Comparison of ENCODE assay signal across 10 cellular contexts in the genomic region with DNA sequence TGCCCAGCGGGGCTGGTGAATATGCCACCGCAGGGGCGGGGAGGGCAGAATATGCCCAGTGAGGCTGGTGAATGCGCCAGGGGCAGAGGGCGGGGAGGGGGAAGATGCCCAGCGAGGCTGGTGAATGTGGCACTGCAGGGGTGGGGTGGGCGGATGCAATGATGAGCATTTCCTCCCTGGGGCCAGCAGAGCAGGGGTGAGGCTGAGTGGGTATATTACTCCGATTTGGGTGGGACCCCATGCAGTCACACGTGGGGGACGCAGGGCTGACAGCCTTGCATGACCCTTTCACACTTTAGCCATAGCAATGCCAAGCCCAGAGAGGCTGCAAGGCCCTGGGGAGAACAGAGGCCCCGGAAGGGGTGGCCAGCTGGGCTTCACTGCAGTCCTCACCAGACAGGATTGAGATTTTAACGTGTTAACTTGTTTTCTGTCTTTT. TPM values are rescaled to one million over a fixed set of nuclear protein-coding genes. Genes with fewer than 3 reads are reported as not detected.
A peak's percentile ranks its signal among the peaks of the same experiment; 100 is the strongest.
DNase-seq lines count a peak whose midpoint lies in the region; ATAC-seq and TF ChIP-seq lines count a peak whose summit lies in the region.
"Had no signal": no experiment of that assay in that cellular context is flagged by ENCODE, and none has a peak within 500 bp of the region (broad histone marks: within the 10 kb centered on the region; RNA-seq: fewer than 3 reads in every experiment).

No MANE protein-coding gene starts in this region.

- peak overlapping the region; percentile 18 to 99 (median 74); a peak in 16 of 20 replicates for H3K4me3 ChIP-seq in BLaER1 treated with 17β-estradiol and CSF1 and Interleukin-3, amounts not matched to agents 10 nM and 100 nM

- H3K4me1 ChIP-seq in BLaER1 treated with 17β-estradiol and CSF1 and Interleukin-3, amounts not matched to agents 10 nM and 100 nM = peaks cover 66 to 100% (median 82%) of the 10 kb centered on the region in 10 experiments

- peaks cover 0 to 35% (median 13%) of the 10 kb centered on the region in 11 experiments; a peak in 11 of 22 replicates for H3K27me3 ChIP-seq in BLaER1 treated with 17β-estradiol and CSF1 and Interleukin-3, amounts not matched to agents 10 nM and 100 nM
- H3K27me3 ChIP-seq: right lobe of liver had no signal

- ATAC-seq in naive thymus-derived CD8-positive, alpha-beta T cell = peak; percentile 6 to 41
- ATAC-seq in SK-N-SH treated with all-trans-retinoic acid at 6 μM for 48 hours (no peak), GM19455 (IDR thresholded peaks at IDR 0.05; ENCODE audit: unreplicated experiment) (no peak)

- H3K36me3 Mint-ChIP-seq in naive thymus-derived CD8-positive, alpha-beta T cell = no peaks in the 10 kb centered on the region

- peaks cover 36 to 61% (median 56%) of the 10 kb centered on the region in 4 donors for H3K4me1 Mint-ChIP-seq in naive thymus-derived CD8-positive, alpha-beta T cell

- H3K9ac ChIP-seq in BLaER1 treated with 17β-estradiol and CSF1 and Interleukin-3, amounts not matched to agents 10 nM and 100 nM = peak overlapping the region; percentile 91 to 99 (median 94); a peak in 21 of 22 replicates

- POLR2A ChIA-PET in naive thymus-derived CD8-positive, alpha-beta T cell (lab: Charles Lee) = interaction anchor here (1.0 to 13.7 kb wide), 7 partner anchors 8 to 592 kb away, joined by 3 to 703 read pairs (median 24); a partner anchor contains a TSS

- no peaks in the 10 kb centered on the region for H3K27me3 Mint-ChIP-seq in naive thymus-derived CD8-positive, alpha-beta T cell

- peak; percentile 34 for DNase-seq in NAMALWA (ENCODE audit: low spot score)
- peak; percentile 61 for DNase-seq in activated effector memory CD4-positive, alpha-beta T cell treated with Interleukin-2 at 50 U/mL for 16 hours
- peak; percentile 47 to 88 (median 71) for DNase-seq in naive thymus-derived CD8-positive, alpha-beta T cell
- no peak for DNase-seq in amygdala (lab: John Stamatoyannopoulos, UW)
- DNase-seq in NCI-H510A treated with DMSO at 0.1 percent for 48 hours (lab: John Stamatoyannopoulos, UW) = no peak
- DNase-seq: MM.1S had no signal

- H3K27ac ChIP-seq in BLaER1 treated with 17β-estradiol and CSF1 and Interleukin-3, amounts not matched to agents 10 nM and 100 nM = peak overlapping the region; percentile 91 to 100 (median 98)

- H3K9me3 ChIP-seq in BLaER1 treated with 17β-estradiol and CSF1 and Interleukin-3, amounts not matched to agents 10 nM and 100 nM (replicated peaks in 1 of 11) = peaks cover 0 to 4% (median 0%) of the 10 kb centered on the region in 11 experiments; a peak in 1 of 22 replicates
- H3K9me3 ChIP-seq: right lobe of liver had no signal

- peak overlapping the region; percentile 82 to 97 (median 96) for H3K27ac Mint-ChIP-seq in naive thymus-derived CD8-positive, alpha-beta T cell

- H4K20me1 ChIP-seq in BLaER1 treated with 17β-estradiol and CSF1 and Interleukin-3, amounts not matched to agents 10 nM and 100 nM = peaks cover 0 to 31% (median 24%) of the 10 kb centered on the region in 11 experiments; a peak in 18 of 22 replicates

- peaks cover 0 to 38% (median 14%) of the 10 kb centered on the region in 11 experiments; a peak in 12 of 22 replicates for H3K36me3 ChIP-seq in BLaER1 treated with 17β-estradiol and CSF1 and Interleukin-3, amounts not matched to agents 10 nM and 100 nM
- H3K36me3 ChIP-seq: right lobe of liver had no signal

- H3K4me2 ChIP-seq in BLaER1 treated with 17β-estradiol and CSF1 and Interleukin-3, amounts not matched to agents 10 nM and 100 nM = peak overlapping the region; percentile 94 to 100 (median 98)

- H3K9me3 Mint-ChIP-seq in naive thymus-derived CD8-positive, alpha-beta T cell = no peaks in the 10 kb centered on the region

- H3K4me3 Mint-ChIP-seq in naive thymus-derived CD8-positive, alpha-beta T cell = peak overlapping the region; percentile 85 to 94 (median 90)

TF ChIP-seq in SK-N-SH treated with all-trans-retinoic acid at 6 μM for 48 hours, 23 proteins besides CTCF, POLR2A, EP300 and RAD21:
- no peak for TF ChIP-seq ZC3H10 (CRISPR knock-in tag; IDR thresholded peaks at IDR 0.05)
- TF ChIP-seq PPARA (CRISPR knock-in tag; IDR thresholded peaks at IDR 0.05; ENCODE audit: borderline replicate concordance) = no peak
- TF ChIP-seq TCF4 (CRISPR knock-in tag; IDR thresholded peaks at IDR 0.05; ENCODE audit: borderline replicate concordance) = no peak
- TF ChIP-seq, protein P1, sequence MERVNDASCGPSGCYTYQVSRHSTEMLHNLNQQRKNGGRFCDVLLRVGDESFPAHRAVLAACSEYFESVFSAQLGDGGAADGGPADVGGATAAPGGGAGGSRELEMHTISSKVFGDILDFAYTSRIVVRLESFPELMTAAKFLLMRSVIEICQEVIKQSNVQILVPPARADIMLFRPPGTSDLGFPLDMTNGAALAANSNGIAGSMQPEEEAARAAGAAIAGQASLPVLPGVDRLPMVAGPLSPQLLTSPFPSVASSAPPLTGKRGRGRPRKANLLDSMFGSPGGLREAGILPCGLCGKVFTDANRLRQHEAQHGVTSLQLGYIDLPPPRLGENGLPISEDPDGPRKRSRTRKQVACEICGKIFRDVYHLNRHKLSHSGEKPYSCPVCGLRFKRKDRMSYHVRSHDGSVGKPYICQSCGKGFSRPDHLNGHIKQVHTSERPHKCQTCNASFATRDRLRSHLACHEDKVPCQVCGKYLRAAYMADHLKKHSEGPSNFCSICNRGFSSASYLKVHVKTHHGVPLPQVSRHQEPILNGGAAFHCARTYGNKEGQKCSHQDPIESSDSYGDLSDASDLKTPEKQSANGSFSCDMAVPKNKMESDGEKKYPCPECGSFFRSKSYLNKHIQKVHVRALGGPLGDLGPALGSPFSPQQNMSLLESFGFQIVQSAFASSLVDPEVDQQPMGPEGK (CRISPR knock-in tag; IDR thresholded peaks at IDR 0.05; ENCODE audit: borderline replicate concordance) = no peak
- TF ChIP-seq, protein P2, sequence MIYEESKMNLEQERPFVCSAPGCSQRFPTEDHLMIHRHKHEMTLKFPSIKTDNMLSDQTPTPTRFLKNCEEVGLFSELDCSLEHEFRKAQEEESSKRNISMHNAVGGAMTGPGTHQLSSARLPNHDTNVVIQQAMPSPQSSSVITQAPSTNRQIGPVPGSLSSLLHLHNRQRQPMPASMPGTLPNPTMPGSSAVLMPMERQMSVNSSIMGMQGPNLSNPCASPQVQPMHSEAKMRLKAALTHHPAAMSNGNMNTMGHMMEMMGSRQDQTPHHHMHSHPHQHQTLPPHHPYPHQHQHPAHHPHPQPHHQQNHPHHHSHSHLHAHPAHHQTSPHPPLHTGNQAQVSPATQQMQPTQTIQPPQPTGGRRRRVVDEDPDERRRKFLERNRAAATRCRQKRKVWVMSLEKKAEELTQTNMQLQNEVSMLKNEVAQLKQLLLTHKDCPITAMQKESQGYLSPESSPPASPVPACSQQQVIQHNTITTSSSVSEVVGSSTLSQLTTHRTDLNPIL (CRISPR knock-in tag; IDR thresholded peaks at IDR 0.05; ENCODE audit: low read depth) = no peak
- TF ChIP-seq TOX (CRISPR knock-in tag; IDR thresholded peaks at IDR 0.05; ENCODE audit: borderline replicate concordance) = no peak

RNA-seq across cellular contexts. Expression of a gene that starts 9.3 kb away (rescaled TPM):
- total RNA-seq in naive thymus-derived CD8-positive, alpha-beta T cell = 10 to 100 TPM; 23.5 to 27.9 TPM
- 10 to 100 TPM; 11.7 to 13.5 (median 12.1) TPM for polyA plus RNA-seq in naive thymus-derived CD8-positive, alpha-beta T cell

RNA-seq across cellular contexts. Expression of a gene that starts 9.9 kb away (rescaled TPM):
- 100 to 1,000 TPM; 177 to 180 TPM for total RNA-seq in naive thymus-derived CD8-positive, alpha-beta T cell
- polyA plus RNA-seq in naive thymus-derived CD8-positive, alpha-beta T cell = 100 to 1,000 TPM; 423 to 549 (median 524) TPM

RNA-seq across cellular contexts. Expression of a gene that starts 57.1 kb away (rescaled TPM):
- total RNA-seq in naive thymus-derived CD8-positive, alpha-beta T cell = 10 to 100 TPM; 62.0 to 68.7 TPM
- polyA plus RNA-seq in naive thymus-derived CD8-positive, alpha-beta T cell = 10 to 100 TPM; 42.4 to 54.1 (median 44.3) TPM

Comparison
In these comparisons a context has a peak if more than half of its experiments do, and no peak if none do; other contexts are left out.
1. DNase-seq: peak in NAMALWA (single experiment), activated effector memory CD4-positive, alpha-beta T cell treated with Interleukin-2 at 50 U/mL for 16 hours (single experiment) and naive thymus-derived CD8-positive, alpha-beta T cell (10 of 10); none in amygdala (0 of 56) and NCI-H510A treated with DMSO at 0.1 percent for 48 hours (single experiment).
2. ATAC-seq: peak in naive thymus-derived CD8-positive, alpha-beta T cell (2 of 2); none in SK-N-SH treated with all-trans-retinoic acid at 6 μM for 48 hours (single experiment) and GM19455 (single experiment).